In genomic region chr13:32538621-32539246, GRCh38 we compare ENCODE assay signal across 8 cellular contexts. TPM values are rescaled to one million over a fixed set of nuclear protein-coding genes. Genes with fewer than 3 reads are reported as not detected.
DNase-seq lines count a peak whose midpoint lies in the region; ATAC-seq and TF ChIP-seq lines count a peak whose summit lies in the region.

Gene N4BP2L2 (minus strand): TSS chr13:32538795. CDS start chr13:32537027, 1,768 bp downstream.

- H3K4me1 Mint-ChIP-seq in CD14-positive monocyte: peaks cover 41% of the 10 kb centered on the region
- H3K4me1 Mint-ChIP-seq in dendritic cell treated with granulocyte-macrophage colony-stimulating factor and Interleukin-4, amounts not matched to agents 40 ng/mL and 50 ng/mL, for 4 days (ENCODE audit: low read depth): peaks cover 40% of the 10 kb centered on the region

- H3K27ac Mint-ChIP-seq in CD14-positive monocyte: peak within 1 kb of the TSS; percentile 98 to 100 (median 99)
- H3K27ac Mint-ChIP-seq in dendritic cell treated with granulocyte-macrophage colony-stimulating factor and Interleukin-4, amounts not matched to agents 40 ng/mL and 50 ng/mL, for 4 days: peak within 1 kb of the TSS; percentile 98

- DNase-seq in CD14-positive monocyte (ENCODE audit: low spot score) (peak; percentile 93), NCI-H748 treated with DMSO at 0.1 percent for 48 hours (lab: John Stamatoyannopoulos, UW) (peak; percentile 99), left lobe of liver (ENCODE audit: low spot score) (peak; percentile 96)
- peak; percentile 65 to 90 for DNase-seq in activated CD4-positive, alpha-beta T cell treated with anti-CD3 and anti-CD28 coated beads, Interleukin-2, amount 50 U/mL, for 24 hours (ENCODE audit: low read depth in 1 of 2, low spot score in 1 of 2)
- peak; percentile 85 for DNase-seq in stimulated activated CD4-positive, alpha-beta T cell treated with anti-CD3 and anti-CD28 coated beads, Interleukin-2, amount 100 ng/mL, for 4 hours (ENCODE audit: low read depth)

- TF ChIP-seq CTCF in CD14-positive monocyte (IDR thresholded peaks at IDR 0.05): peak; percentile 9

- peak within 1 kb of the TSS; percentile 95 to 96 for H3K4me3 Mint-ChIP-seq in CD14-positive monocyte
- peak within 1 kb of the TSS; percentile 94 for H3K4me3 Mint-ChIP-seq in dendritic cell treated with granulocyte-macrophage colony-stimulating factor and Interleukin-4, amounts not matched to agents 40 ng/mL and 50 ng/mL, for 4 days

- H3K36me3 Mint-ChIP-seq in CD14-positive monocyte: peaks cover 26 to 32% of the 10 kb centered on the region in 2 donors
- peaks cover 40% of the 10 kb centered on the region for H3K36me3 Mint-ChIP-seq in dendritic cell treated with granulocyte-macrophage colony-stimulating factor and Interleukin-4, amounts not matched to agents 40 ng/mL and 50 ng/mL, for 4 days (ENCODE audit: low read depth)

- ATAC-seq in GM19395 (IDR thresholded peaks at IDR 0.05; ENCODE audit: unreplicated experiment): peak; percentile 97
- peak; percentile 96 for ATAC-seq in HG03565 (IDR thresholded peaks at IDR 0.05; ENCODE audit: unreplicated experiment)
- peak; percentile 98 for ATAC-seq in left lobe of liver

- intact Hi-C loops in CD14-positive monocyte (cut with micrococcal nuclease): loop anchor here (5.0 kb wide), 3 partner anchors 49 to 1004 kb away; partner anchors contain the start of genes PDS5B (in 2 of the 2) and N4BP2L1 (in 1 of the 2)
- intact Hi-C loops in dendritic cell treated with granulocyte-macrophage colony-stimulating factor and Interleukin-4, amounts not matched to agents 40 ng/mL and 50 ng/mL, for 4 days (cut with micrococcal nuclease): loop anchor here (2.0 to 5.0 kb wide), 5 partner anchors 44 to 1004 kb away; partner anchors contain the start of genes BRCA2, N4BP2L1 and ZAR1L

- H3K27me3 Mint-ChIP-seq in CD14-positive monocyte (ENCODE audit: low read depth in 3 of 3): peaks cover 0 to 3% (median 0%) of the 10 kb centered on the region in 3 donors
- H3K27me3 Mint-ChIP-seq in dendritic cell treated with granulocyte-macrophage colony-stimulating factor and Interleukin-4, amounts not matched to agents 40 ng/mL and 50 ng/mL, for 4 days: no peaks in the 10 kb centered on the region

- peaks cover 0 to 2% (median 0%) of the 10 kb centered on the region in 7 donors for H3K9me3 Mint-ChIP-seq in CD14-positive monocyte
- H3K9me3 Mint-ChIP-seq in dendritic cell treated with granulocyte-macrophage colony-stimulating factor and Interleukin-4, amounts not matched to agents 40 ng/mL and 50 ng/mL, for 4 days: no peaks in the 10 kb centered on the region

RNA-seq across cellular contexts. Expression of gene N4BP2L2, which starts in this region (rescaled TPM):
- 100 to 1,000 TPM in 1 of 2 donors, 10 to 100 TPM in 1; 94.2 to 105 TPM for polyA plus RNA-seq in CD14-positive monocyte
- 47.5 TPM for total RNA-seq in left lobe of liver

Comparison
In these comparisons a context has a peak if more than half of its experiments do, and no peak if none do; other contexts are left out.
1. Peak in every context shown above with its lines: DNase-seq and ATAC-seq.